ENCODE assay signal across 18 cellular contexts in the genomic region with DNA sequence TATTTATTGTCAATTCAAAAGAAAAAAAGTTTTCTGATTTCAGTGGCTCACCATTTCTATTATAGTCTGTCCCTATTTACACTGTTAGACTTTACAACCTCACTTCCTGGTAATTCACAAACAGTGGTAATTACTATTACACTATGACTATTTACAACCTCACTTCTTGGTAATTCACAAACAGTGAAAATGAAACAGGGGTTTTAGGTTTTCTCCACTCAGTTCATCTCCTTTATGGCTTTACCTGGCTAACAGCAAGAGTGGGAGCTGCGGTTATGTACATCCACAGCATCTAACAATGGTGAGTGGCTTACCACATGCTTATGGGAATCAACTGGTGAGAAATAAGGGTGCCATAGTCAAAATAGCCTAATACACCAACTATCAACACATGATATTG.
DNase-seq lines count a peak whose midpoint lies in the region; ATAC-seq and TF ChIP-seq lines count a peak whose summit lies in the region.
"Had no signal": no experiment of that assay in that cellular context is flagged by ENCODE, and none has a peak within 500 bp of the region (broad histone marks: within the 10 kb centered on the region; RNA-seq: fewer than 3 reads in every experiment).

No MANE protein-coding gene starts in this region.

- no peak overlapping the region for H3K27ac ChIP-seq in CD8-positive, alpha-beta T cell (ENCODE audit: low read depth, low read length)
- H3K27ac ChIP-seq: BLaER1 treated with 17β-estradiol and CSF1 and Interleukin-3, amounts not matched to agents 10 nM and 100 nM; GM23248 had no signal

- H3K9me3 Mint-ChIP-seq in CD8-positive, alpha-beta T cell = no peaks in the 10 kb centered on the region
- H3K9me3 Mint-ChIP-seq in T-helper 1 cell treated with Interleukin-12 subunit alpha and Interleukin-12 subunit beta and Interleukin-4 antibody, amounts not matched to agents 30 μg/mL and 1 μg/mL, for 36 hours = peaks cover 12% of the 10 kb centered on the region
- H3K9me3 Mint-ChIP-seq in endothelial cell (ENCODE audit: unreplicated experiment) = no peaks in the 10 kb centered on the region

- peaks cover 25% of the 10 kb centered on the region for H3K4me1 Mint-ChIP-seq in CD8-positive, alpha-beta T cell (ENCODE audit: low read depth)
- H3K4me1 Mint-ChIP-seq in T-helper 1 cell treated with Interleukin-12 subunit alpha and Interleukin-12 subunit beta and Interleukin-4 antibody, amounts not matched to agents 30 μg/mL and 1 μg/mL, for 36 hours (ENCODE audit: low read depth) = peaks cover 22% of the 10 kb centered on the region
- H3K4me1 Mint-ChIP-seq in endothelial cell (ENCODE audit: unreplicated experiment) = peaks cover 13% of the 10 kb centered on the region

- no peaks in the 10 kb centered on the region for H3K36me3 ChIP-seq in CD8-positive, alpha-beta T cell (ENCODE audit: insufficient read depth, low read length)
- H3K36me3 ChIP-seq: BLaER1 treated with 17β-estradiol and CSF1 and Interleukin-3, amounts not matched to agents 10 nM and 100 nM had no signal

- POLR2A ChIA-PET in CD8-positive, alpha-beta T cell (lab: Charles Lee) = no interaction called here

- no peak for DNase-seq in activated CD4-positive, CD25-positive, alpha-beta regulatory T cell treated with anti-CD3 and anti-CD28 coated beads, Interleukin-2, amount 50 U/mL, for 72 hours
- DNase-seq in CD8-positive, alpha-beta T cell = no peak
- DNase-seq in endothelial cell (ENCODE audit: low spot score) (no peak), NCI-H1694 treated with DMSO at 0.1 percent for 48 hours (lab: John Stamatoyannopoulos, UW) (no peak), left ventricle myocardium superior (no peak)
- DNase-seq: 8988T, GM23248, MV-4-11, NCI-H1436, NCI-H2081 treated with DMSO at 0.1 percent for 48 hours, NCI-H446, NCI-H748 treated with DMSO at 0.1 percent for 48 hours, Right ventricle myocardium superior had no signal

- H3K27me3 ChIP-seq in CD8-positive, alpha-beta T cell (ENCODE audit: insufficient read depth, low read length) = no peaks in the 10 kb centered on the region
- H3K27me3 ChIP-seq: BLaER1 treated with 17β-estradiol and CSF1 and Interleukin-3, amounts not matched to agents 10 nM and 100 nM had no signal

- CTCF ChIA-PET in CD8-positive, alpha-beta T cell (lab: Charles Lee) = no interaction called here

- intact Hi-C loops in CD8-positive, alpha-beta T cell (cut with DNase I, micrococcal nuclease) = no loop called here
- intact Hi-C loops in left ventricle myocardium superior (cut with micrococcal nuclease) = no loop called here

- no peaks in the 10 kb centered on the region for H3K36me3 Mint-ChIP-seq in CD8-positive, alpha-beta T cell
- H3K36me3 Mint-ChIP-seq in T-helper 1 cell treated with Interleukin-12 subunit alpha and Interleukin-12 subunit beta and Interleukin-4 antibody, amounts not matched to agents 30 μg/mL and 1 μg/mL, for 36 hours (ENCODE audit: low read depth) = peaks cover 5% of the 10 kb centered on the region
- H3K36me3 Mint-ChIP-seq in endothelial cell (ENCODE audit: low read depth, unreplicated experiment) = no peaks in the 10 kb centered on the region

- H3K4me1 ChIP-seq in CD8-positive, alpha-beta T cell (ENCODE audit: insufficient read depth, low read length) = no peaks in the 10 kb centered on the region

- H3K4me3 ChIP-seq in CD8-positive, alpha-beta T cell (ENCODE audit: low read depth, low read length) = no peak overlapping the region
- H3K4me3 ChIP-seq: BLaER1 treated with 17β-estradiol and CSF1 and Interleukin-3, amounts not matched to agents 10 nM and 100 nM; GM23248 had no signal

- peak; percentile 76 to 83 for ATAC-seq in activated CD4-positive, CD25-positive, alpha-beta regulatory T cell treated with anti-CD3 and anti-CD28 coated beads, Interleukin-2, amount 50 U/mL, for 24 hours
- ATAC-seq in CD8-positive, alpha-beta T cell = no peak
- ATAC-seq in left ventricle myocardium superior = no peak
- ATAC-seq in GM21360 (IDR thresholded peaks at IDR 0.05; ENCODE audit: unreplicated experiment) = no peak
- ATAC-seq: Panc1 had no signal

- H3K27ac Mint-ChIP-seq in CD8-positive, alpha-beta T cell = peak overlapping the region; percentile 28
- peak overlapping the region; percentile 71 for H3K27ac Mint-ChIP-seq in T-helper 1 cell treated with Interleukin-12 subunit alpha and Interleukin-12 subunit beta and Interleukin-4 antibody, amounts not matched to agents 30 μg/mL and 1 μg/mL, for 36 hours
- peak overlapping the region; percentile 10 for H3K27ac Mint-ChIP-seq in endothelial cell (ENCODE audit: unreplicated experiment)

- no peaks in the 10 kb centered on the region for H3K27me3 Mint-ChIP-seq in CD8-positive, alpha-beta T cell (ENCODE audit: low read depth)
- no peaks in the 10 kb centered on the region for H3K27me3 Mint-ChIP-seq in T-helper 1 cell treated with Interleukin-12 subunit alpha and Interleukin-12 subunit beta and Interleukin-4 antibody, amounts not matched to agents 30 μg/mL and 1 μg/mL, for 36 hours (ENCODE audit: low read depth)
- H3K27me3 Mint-ChIP-seq in endothelial cell (ENCODE audit: unreplicated experiment) = no peaks in the 10 kb centered on the region

- no peak for TF ChIP-seq CTCF in CD8-positive, alpha-beta T cell (IDR thresholded peaks at IDR 0.05)
- TF ChIP-seq CTCF in endothelial cell (IDR thresholded peaks at IDR 0.05; ENCODE audit: unreplicated experiment) = no peak

- H3K9me3 ChIP-seq in CD8-positive, alpha-beta T cell (ENCODE audit: low read length) = no peaks in the 10 kb centered on the region
- H3K9me3 ChIP-seq: BLaER1 treated with 17β-estradiol and CSF1 and Interleukin-3, amounts not matched to agents 10 nM and 100 nM had no signal

- no peak overlapping the region for H3K4me3 Mint-ChIP-seq in CD8-positive, alpha-beta T cell
- H3K4me3 Mint-ChIP-seq in T-helper 1 cell treated with Interleukin-12 subunit alpha and Interleukin-12 subunit beta and Interleukin-4 antibody, amounts not matched to agents 30 μg/mL and 1 μg/mL, for 36 hours = no peak overlapping the region
- H3K4me3 Mint-ChIP-seq in endothelial cell (ENCODE audit: unreplicated experiment) = no peak overlapping the region

Comparison
In these comparisons a context has a peak if more than half of its experiments do, and no peak if none do; other contexts are left out.
1. ATAC-seq: peak in activated CD4-positive, CD25-positive, alpha-beta regulatory T cell treated with anti-CD3 and anti-CD28 coated beads, Interleukin-2, amount 50 U/mL, for 24 hours (2 of 2); none in CD8-positive, alpha-beta T cell (single experiment), left ventricle myocardium superior (single experiment) and GM21360 (single experiment).
2. H3K27ac Mint-ChIP-seq: peak in every context shown above with its lines; median percentile 71 in T-helper 1 cell treated with Interleukin-12 subunit alpha and Interleukin-12 subunit beta and Interleukin-4 antibody, amounts not matched to agents 30 μg/mL and 1 μg/mL, for 36 hours; 28 in CD8-positive, alpha-beta T cell; 10 in endothelial cell.